ENCODE assay signal across 2 cellular contexts in the genomic region with DNA sequence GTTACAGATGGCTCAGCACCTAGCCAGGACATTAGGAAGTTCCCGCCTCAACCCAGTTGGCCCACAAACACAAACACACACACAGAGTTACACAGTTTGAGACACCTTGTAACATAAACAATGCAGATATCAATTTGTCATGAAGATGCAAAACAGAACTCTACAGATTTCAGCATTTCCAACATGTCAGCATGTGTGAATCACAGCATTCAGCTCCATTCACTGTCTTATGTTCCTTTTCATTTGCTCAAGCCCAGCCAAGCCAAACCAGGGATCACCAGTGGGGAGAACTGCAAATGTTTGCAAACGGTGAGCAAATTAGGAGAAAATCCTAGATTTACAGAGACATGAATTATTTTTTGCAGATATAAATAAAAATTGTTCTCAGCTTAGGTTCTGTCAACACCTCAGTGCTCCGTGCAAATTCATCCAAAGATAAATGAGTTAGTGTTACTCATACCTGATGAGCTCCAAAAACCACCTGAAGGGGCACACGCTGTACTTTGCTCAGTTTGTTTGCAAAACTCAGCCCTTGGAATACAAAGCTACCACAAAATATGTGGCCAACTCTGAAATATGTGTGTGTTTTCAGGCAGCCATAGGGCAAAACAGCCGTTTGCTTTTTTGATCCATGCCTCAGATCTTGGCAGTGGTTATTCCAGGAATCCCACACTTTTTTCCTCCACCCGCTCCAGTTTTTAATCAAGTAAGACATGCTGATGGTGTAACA.
TF ChIP-seq lines count a peak whose summit lies in the region.

No MANE protein-coding gene starts in this region.

TF ChIP-seq in SK-N-SH treated with all-trans-retinoic acid at 6 μM for 48 hours, 23 proteins besides CTCF, POLR2A, EP300 and RAD21 (continued from another document):
- TF ChIP-seq ESRRG (CRISPR knock-in tag; IDR thresholded peaks at IDR 0.05): no peak
- no peak for TF ChIP-seq ZFP30 (CRISPR knock-in tag; IDR thresholded peaks at IDR 0.05)
- TF ChIP-seq RARB (CRISPR knock-in tag; IDR thresholded peaks at IDR 0.05): no peak
- TF ChIP-seq, protein P1, sequence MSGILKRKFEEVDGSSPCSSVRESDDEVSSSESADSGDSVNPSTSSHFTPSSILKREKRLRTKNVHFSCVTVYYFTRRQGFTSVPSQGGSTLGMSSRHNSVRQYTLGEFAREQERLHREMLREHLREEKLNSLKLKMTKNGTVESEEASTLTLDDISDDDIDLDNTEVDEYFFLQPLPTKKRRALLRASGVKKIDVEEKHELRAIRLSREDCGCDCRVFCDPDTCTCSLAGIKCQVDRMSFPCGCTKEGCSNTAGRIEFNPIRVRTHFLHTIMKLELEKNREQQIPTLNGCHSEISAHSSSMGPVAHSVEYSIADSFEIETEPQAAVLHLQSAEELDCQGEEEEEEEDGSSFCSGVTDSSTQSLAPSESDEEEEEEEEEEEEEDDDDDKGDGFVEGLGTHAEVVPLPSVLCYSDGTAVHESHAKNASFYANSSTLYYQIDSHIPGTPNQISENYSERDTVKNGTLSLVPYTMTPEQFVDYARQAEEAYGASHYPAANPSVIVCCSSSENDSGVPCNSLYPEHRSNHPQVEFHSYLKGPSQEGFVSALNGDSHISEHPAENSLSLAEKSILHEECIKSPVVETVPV (CRISPR knock-in tag; IDR thresholded peaks at IDR 0.05): no peak
- no peak for TF ChIP-seq TCF4 (CRISPR knock-in tag; IDR thresholded peaks at IDR 0.05; ENCODE audit: borderline replicate concordance)
- TF ChIP-seq OSR1 (CRISPR knock-in tag; IDR thresholded peaks at IDR 0.05): no peak
- TF ChIP-seq, protein P2, sequence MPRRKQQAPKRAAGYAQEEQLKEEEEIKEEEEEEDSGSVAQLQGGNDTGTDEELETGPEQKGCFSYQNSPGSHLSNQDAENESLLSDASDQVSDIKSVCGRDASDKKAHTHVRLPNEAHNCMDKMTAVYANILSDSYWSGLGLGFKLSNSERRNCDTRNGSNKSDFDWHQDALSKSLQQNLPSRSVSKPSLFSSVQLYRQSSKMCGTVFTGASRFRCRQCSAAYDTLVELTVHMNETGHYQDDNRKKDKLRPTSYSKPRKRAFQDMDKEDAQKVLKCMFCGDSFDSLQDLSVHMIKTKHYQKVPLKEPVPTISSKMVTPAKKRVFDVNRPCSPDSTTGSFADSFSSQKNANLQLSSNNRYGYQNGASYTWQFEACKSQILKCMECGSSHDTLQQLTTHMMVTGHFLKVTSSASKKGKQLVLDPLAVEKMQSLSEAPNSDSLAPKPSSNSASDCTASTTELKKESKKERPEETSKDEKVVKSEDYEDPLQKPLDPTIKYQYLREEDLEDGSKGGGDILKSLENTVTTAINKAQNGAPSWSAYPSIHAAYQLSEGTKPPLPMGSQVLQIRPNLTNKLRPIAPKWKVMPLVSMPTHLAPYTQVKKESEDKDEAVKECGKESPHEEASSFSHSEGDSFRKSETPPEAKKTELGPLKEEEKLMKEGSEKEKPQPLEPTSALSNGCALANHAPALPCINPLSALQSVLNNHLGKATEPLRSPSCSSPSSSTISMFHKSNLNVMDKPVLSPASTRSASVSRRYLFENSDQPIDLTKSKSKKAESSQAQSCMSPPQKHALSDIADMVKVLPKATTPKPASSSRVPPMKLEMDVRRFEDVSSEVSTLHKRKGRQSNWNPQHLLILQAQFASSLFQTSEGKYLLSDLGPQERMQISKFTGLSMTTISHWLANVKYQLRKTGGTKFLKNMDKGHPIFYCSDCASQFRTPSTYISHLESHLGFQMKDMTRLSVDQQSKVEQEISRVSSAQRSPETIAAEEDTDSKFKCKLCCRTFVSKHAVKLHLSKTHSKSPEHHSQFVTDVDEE (CRISPR knock-in tag; IDR thresholded peaks at IDR 0.05): no peak

TF ChIP-seq in SK-N-SH, 30 proteins besides CTCF, POLR2A, EP300 and RAD21 (continued from another document):
- TF ChIP-seq CHD2 (IDR thresholded peaks at IDR 0.05; ENCODE audit: low read length, partially characterized antibody) (no peak), FOSL2 (IDR thresholded peaks at IDR 0.05; ENCODE audit: borderline replicate concordance, low read depth) (no peak), YY1 (IDR thresholded peaks at IDR 0.05; ENCODE audit: low read depth) (no peak)
